Comparison of ENCODE assay signal across 8 cellular contexts in genomic region chr13:41060723-41061074, GRCh38. TPM values are rescaled to one million over a fixed set of nuclear protein-coding genes. Genes with fewer than 3 reads are reported as not detected.
DNase-seq lines count a peak whose midpoint lies in the region; ATAC-seq and TF ChIP-seq lines count a peak whose summit lies in the region.

No MANE protein-coding gene starts in this region.

- H3K18ac ChIP-seq in neuronal stem cell (ENCODE audit: low read length), result peak overlapping the region; percentile 99

- peak overlapping the region; percentile 97 for H3K9ac ChIP-seq in neuronal stem cell (ENCODE audit: low read depth, low read length, poor library complexity)

- peak overlapping the region; percentile 66 for H3K4me2 ChIP-seq in neuronal stem cell (ENCODE audit: insufficient read depth, low read length, poor library complexity, severe bottlenecking)

- no peak overlapping the region for H2BK12ac ChIP-seq in neuronal stem cell (ENCODE audit: low read length)

- H4K91ac ChIP-seq in neuronal stem cell (ENCODE audit: low read depth, low read length, poor library complexity), result peak overlapping the region; percentile 49

- peak overlapping the region; percentile 99 for H3K23ac ChIP-seq in neuronal stem cell (ENCODE audit: low read depth, low read length, poor library complexity)

- peak overlapping the region; percentile 96 for H2AFZ ChIP-seq in neuronal stem cell (ENCODE audit: low read length)

- H3K36me3 ChIP-seq in RWPE2 (ENCODE audit: low read depth) (peaks cover 31% of the 10 kb centered on the region), neuronal stem cell (replicated peaks in 1 of 2; ENCODE audit: control insufficient read depth in 2 of 2, insufficient read depth in 2 of 2, low read length in 2 of 2) (peaks cover 0 to 27% of the 10 kb centered on the region in 2 donors)

- H3K4me1 ChIP-seq in RWPE2 (ENCODE audit: insufficient read depth, poor library complexity, severe bottlenecking) (peaks cover 33% of the 10 kb centered on the region), foreskin keratinocyte (peaks cover 17% of the 10 kb centered on the region), neuronal stem cell (ENCODE audit: control insufficient read depth in 2 of 2, insufficient read depth in 1 of 2, low read depth in 1 of 2, low read length in 2 of 2) (peaks cover 0 to 3% of the 10 kb centered on the region in 2 donors)

- no peak overlapping the region for H4K8ac ChIP-seq in neuronal stem cell (ENCODE audit: low read depth, low read length)

- WGBS in neuronal stem cell (ENCODE audit: extremely low coverage in 2 of 2, insufficient read length in 2 of 2, insufficient replicate concordance in 1 of 2), 2 donors, result no CpG with 5 or more reads among the region's 35 CpGs

- no peaks in the 10 kb centered on the region for H3K79me1 ChIP-seq in neuronal stem cell (ENCODE audit: low read depth, low read length)

- H3K27ac ChIP-seq in RWPE2 (ENCODE audit: poor library complexity, severe bottlenecking), result peak overlapping the region; percentile 87
- peak overlapping the region; percentile 95 for H3K27ac ChIP-seq in foreskin keratinocyte
- peak overlapping the region; percentile 96 for H3K27ac ChIP-seq in neuronal stem cell (replicated peaks; ENCODE audit: low read length)

- H2BK5ac ChIP-seq in neuronal stem cell (ENCODE audit: low read length), result peak overlapping the region; percentile 92

- DNase-seq in DMS114 treated with DMSO at 0.1 percent for 48 hours (lab: John Stamatoyannopoulos, UW; ENCODE audit: unreplicated experiment) (peak; percentile 46), KBM-7 (peak; percentile 92), RWPE2 (ENCODE audit: low spot score) (peak; percentile 81), activated gamma-delta T cell treated with Interleukin-2 at 50 U/mL for 16 hours (peak; percentile 78), foreskin keratinocyte (peak in 1 of 2 donors; percentile 80), neuronal stem cell (ENCODE audit: low spot score) (peak; percentile 90), superior temporal gyrus (ENCODE audit: extremely low spot score) (peak; percentile 91)

- peak overlapping the region; percentile 57 for H2BK120ac ChIP-seq in neuronal stem cell (ENCODE audit: low read depth, low read length)

- H3K4me3 ChIP-seq in RWPE2 (ENCODE audit: severe bottlenecking) (peak overlapping the region; percentile 71), neuronal stem cell (ENCODE audit: low read length in 2 of 2) (peak overlapping the region; percentile 82 to 95)

- no peak overlapping the region for H3K4ac ChIP-seq in neuronal stem cell (ENCODE audit: low read length)

- ATAC-seq in GM21576 (IDR thresholded peaks at IDR 0.05; ENCODE audit: unreplicated experiment) (peak; percentile 17), RWPE2 (ENCODE audit: low read depth) (peak; percentile 49), foreskin keratinocyte (peak; percentile 65)

- H2BK15ac ChIP-seq in neuronal stem cell (ENCODE audit: low read length), result peak overlapping the region; percentile 95

- peak overlapping the region; percentile 99 for H3K14ac ChIP-seq in neuronal stem cell (ENCODE audit: low read length)

- TF ChIP-seq CTCF in RWPE2 (IDR thresholded peaks at IDR 0.05; ENCODE audit: poor library complexity, severe bottlenecking) (no peak), foreskin keratinocyte (conservative IDR thresholded peaks at IDR 0.05) (no peak)

- in situ Hi-C loops in KBM-7 (cut with MboI; ENCODE audit: low pct_unique_long_range_greater_than_20kb, low sequenced_read_pairs), result no loop called here

- H3K27me3 ChIP-seq in RWPE2 (ENCODE audit: insufficient read depth, poor library complexity, severe bottlenecking) (no peaks in the 10 kb centered on the region), foreskin keratinocyte (no peaks in the 10 kb centered on the region), neuronal stem cell (ENCODE audit: control insufficient read depth in 3 of 3, insufficient read depth in 3 of 3, low read depth in 1 of 3, low read length in 3 of 3) (no peaks in the 10 kb centered on the region)

- H3K9me3 ChIP-seq in RWPE2 (ENCODE audit: severe bottlenecking) (no peaks in the 10 kb centered on the region), neuronal stem cell (replicated peaks in 1 of 2; ENCODE audit: control insufficient read depth in 2 of 2, insufficient read depth in 1 of 2, low read depth in 1 of 2, low read length in 2 of 2) (no peaks in the 10 kb centered on the region)

- no peak overlapping the region for H2AK5ac ChIP-seq in neuronal stem cell (ENCODE audit: low read depth, low read length)

RNA-seq across cellular contexts. Expression of gene WBP4, which starts 0.6 kb away (rescaled TPM):
- 14.9 and 15.6 TPM in 2 replicates for total RNA-seq in foreskin keratinocyte
- polyA plus RNA-seq in foreskin keratinocyte, result 12.6 and 14.8 TPM in 2 replicates
- 27.9 TPM for polyA plus RNA-seq in neuronal stem cell (2013, experiment 1 of 2)
- polyA plus RNA-seq in neuronal stem cell (2013, experiment 2 of 2), result 28.6 TPM

RNA-seq across cellular contexts. Expression of gene ELF1, which starts 41.6 kb away (rescaled TPM):
- 42.0 and 46.9 TPM in 2 replicates for total RNA-seq in foreskin keratinocyte
- 10.2 and 10.6 TPM in 2 replicates for polyA plus RNA-seq in foreskin keratinocyte
- 11.2 TPM for polyA plus RNA-seq in neuronal stem cell (2013, experiment 1 of 2)
- 10.3 TPM for polyA plus RNA-seq in neuronal stem cell (2013, experiment 2 of 2)
